ENCODE assay signal across 15 cellular contexts in genomic region chr17:29113334-29113733, GRCh38.
A peak's percentile ranks its signal among the peaks of the same experiment; 100 is the strongest.
DNase-seq lines count a peak whose midpoint lies in the region; ATAC-seq and TF ChIP-seq lines count a peak whose summit lies in the region.
"Had no signal": no experiment of that assay in that cellular context is flagged by ENCODE, and none has a peak within 500 bp of the region (broad histone marks: within the 10 kb centered on the region; RNA-seq: fewer than 3 reads in every experiment).

No MANE protein-coding gene starts in this region.

- 86% methylated on average over 6 of the region's 6 CpGs for WGBS in mesenchymal stem cell

- H3K9me3 Mint-ChIP-seq in mesothelial cell of epicardium, result no peaks in the 10 kb centered on the region
- H3K9me3 Mint-ChIP-seq: activated CD4-positive, alpha-beta memory T cell treated with anti-CD3 and anti-CD28 coated beads for 36 hours had no signal

- H2AFZ ChIP-seq in mesenchymal stem cell (ENCODE audit: low read depth, low read length), result no peak overlapping the region

- H3K4me3 ChIP-seq in BLaER1 treated with 17β-estradiol and CSF1 and Interleukin-3, amounts not matched to agents 10 nM and 100 nM, result peak overlapping the region; percentile 12 to 56 (median 48); a peak in 19 of 20 replicates
- H3K4me3 ChIP-seq in mesenchymal stem cell (ENCODE audit: insufficient read depth in 1 of 2, low read depth in 1 of 2, low read length in 2 of 2), result peak overlapping the region in 1 of 2 experiments; percentile 39
- H3K4me3 ChIP-seq: colonic mucosa, HAP-1, suprapubic skin had no signal

- DNase-seq in RWPE1 (ENCODE audit: low spot score) (no peak), mesenchymal stem cell (no peak), NCI-H2196 treated with DMSO at 0.1 percent for 48 hours (lab: John Stamatoyannopoulos, UW; ENCODE audit: unreplicated experiment) (no peak), mesothelial cell of epicardium (ENCODE audit: low spot score in 2 of 2, unreplicated experiment in 2 of 2) (no peak)
- DNase-seq: activated CD4-positive, alpha-beta memory T cell treated with anti-CD3 and anti-CD28 coated beads for 36 hours; colonic mucosa; EL; erythroblast; mammary epithelial cell; NCI-H226 had no signal

- POLR2A ChIA-PET in RWPE1 (lab: Yijun Ruan, JAX; ENCODE audit: low non-redundant PET), result no interaction called here

- H4K8ac ChIP-seq in mesenchymal stem cell (ENCODE audit: low read length), result no peak overlapping the region

- peak overlapping the region; percentile 90 to 99 (median 95) for H3K4me2 ChIP-seq in BLaER1 treated with 17β-estradiol and CSF1 and Interleukin-3, amounts not matched to agents 10 nM and 100 nM
- no peak overlapping the region for H3K4me2 ChIP-seq in mesenchymal stem cell (ENCODE audit: low read length, poor library complexity, severe bottlenecking)

- no peaks in the 10 kb centered on the region for H3K9me3 ChIP-seq in BLaER1 treated with 17β-estradiol and CSF1 and Interleukin-3, amounts not matched to agents 10 nM and 100 nM (replicated peaks in 1 of 11)
- H3K9me3 ChIP-seq in mesenchymal stem cell (ENCODE audit: control insufficient read depth, low read length), result no peaks in the 10 kb centered on the region
- H3K9me3 ChIP-seq: colonic mucosa, HAP-1, suprapubic skin had no signal

- peaks cover 1% of the 10 kb centered on the region for H3K79me1 ChIP-seq in mesenchymal stem cell (replicated peaks; ENCODE audit: low read length, poor library complexity, severe bottlenecking)

- H2AK5ac ChIP-seq in mesenchymal stem cell (ENCODE audit: low read length, severe bottlenecking), result peak overlapping the region; percentile 84

- peak overlapping the region; percentile 61 to 87 (median 79) for H3K9ac ChIP-seq in BLaER1 treated with 17β-estradiol and CSF1 and Interleukin-3, amounts not matched to agents 10 nM and 100 nM
- no peak overlapping the region for H3K9ac ChIP-seq in mesenchymal stem cell (ENCODE audit: low read length)

- no peaks in the 10 kb centered on the region for H3K27me3 Mint-ChIP-seq in mesothelial cell of epicardium (ENCODE audit: low read depth)
- H3K27me3 Mint-ChIP-seq: activated CD4-positive, alpha-beta memory T cell treated with anti-CD3 and anti-CD28 coated beads for 36 hours had no signal

- H3K27ac Mint-ChIP-seq in mesothelial cell of epicardium, result no peak overlapping the region
- H3K27ac Mint-ChIP-seq: activated CD4-positive, alpha-beta memory T cell treated with anti-CD3 and anti-CD28 coated beads for 36 hours had no signal

- no peak overlapping the region for H2BK12ac ChIP-seq in mesenchymal stem cell (ENCODE audit: low read length in 2 of 2)

- H3K14ac ChIP-seq in mesenchymal stem cell (ENCODE audit: low read length in 2 of 2), result no peak overlapping the region

- H4K20me1 ChIP-seq in BLaER1 treated with 17β-estradiol and CSF1 and Interleukin-3, amounts not matched to agents 10 nM and 100 nM, result peaks cover 0 to 61% (median 16%) of the 10 kb centered on the region in 11 experiments; a peak in 13 of 22 replicates

- H3K27me3 ChIP-seq in BLaER1 treated with 17β-estradiol and CSF1 and Interleukin-3, amounts not matched to agents 10 nM and 100 nM, result no peaks in the 10 kb centered on the region
- H3K27me3 ChIP-seq in mesenchymal stem cell (ENCODE audit: control insufficient read depth in 1 of 2, insufficient read depth in 1 of 2, low read length in 2 of 2), result no peaks in the 10 kb centered on the region
- H3K27me3 ChIP-seq: colonic mucosa, suprapubic skin had no signal

- H3K36me3 Mint-ChIP-seq in mesothelial cell of epicardium, result peaks cover 11% of the 10 kb centered on the region

- ATAC-seq in GM21825 (IDR thresholded peaks at IDR 0.05; ENCODE audit: unreplicated experiment), result no peak

- no peak overlapping the region for H4K91ac ChIP-seq in mesenchymal stem cell (ENCODE audit: low read length)

- no peak overlapping the region for H3K23ac ChIP-seq in mesenchymal stem cell (ENCODE audit: low read length in 2 of 2)

- CTCF ChIA-PET in RWPE1 (lab: Yijun Ruan, JAX), result interaction anchor here (0.6 to 2.3 kb wide), 6 partner anchors 11 to 194 kb away, joined by 3 to 36 read pairs (median 6); no protein-coding TSS in a partner anchor

- H3K27ac ChIP-seq in BLaER1 treated with 17β-estradiol and CSF1 and Interleukin-3, amounts not matched to agents 10 nM and 100 nM, result peak overlapping the region; percentile 37 to 96 (median 92); a peak in 21 of 22 replicates
- H3K27ac ChIP-seq in RWPE1 (peak overlapping the region; percentile 14; the same call in 1 of the 2 replicates), mesenchymal stem cell (ENCODE audit: low read length, poor library complexity, severe bottlenecking) (peak overlapping the region; percentile 41)
- H3K27ac ChIP-seq: colonic mucosa, suprapubic skin had no signal

- H3K4me1 Mint-ChIP-seq in mesothelial cell of epicardium, result no peaks in the 10 kb centered on the region

- H3K4me1 ChIP-seq in BLaER1 treated with 17β-estradiol and CSF1 and Interleukin-3, amounts not matched to agents 10 nM and 100 nM, result peaks cover 94 to 100% (median 100%) of the 10 kb centered on the region in 10 experiments
- H3K4me1 ChIP-seq in mesenchymal stem cell (ENCODE audit: control insufficient read depth, insufficient read depth, low read depth, low read length), result peaks cover 55% of the 10 kb centered on the region
- H3K4me1 ChIP-seq: colonic mucosa, HAP-1 had no signal

- H3K4me3 Mint-ChIP-seq in mesothelial cell of epicardium, result no peak overlapping the region
- H3K4me3 Mint-ChIP-seq: activated CD4-positive, alpha-beta memory T cell treated with anti-CD3 and anti-CD28 coated beads for 36 hours had no signal

- H3K18ac ChIP-seq in mesenchymal stem cell (ENCODE audit: low read depth in 1 of 2, low read length in 2 of 2), result no peak overlapping the region

- H2BK120ac ChIP-seq in mesenchymal stem cell (ENCODE audit: low read depth, low read length), result no peak overlapping the region

- no peak overlapping the region for H3K4ac ChIP-seq in mesenchymal stem cell (ENCODE audit: low read depth in 1 of 2, low read length in 2 of 2)

- TF ChIP-seq CTCF in GM12872 (IDR thresholded peaks at IDR 0.05; ENCODE audit: insufficient read depth, low read depth, low read length) (peak; percentile 33; the same call in 1 of the 3 replicates), RWPE1 (conservative IDR thresholded peaks at IDR 0.05; ENCODE audit: low read depth) (no peak), mesothelial cell of epicardium (IDR thresholded peaks at IDR 0.05; ENCODE audit: unreplicated experiment) (no peak)

- no peak overlapping the region for H2BK15ac ChIP-seq in mesenchymal stem cell (ENCODE audit: low read depth, poor library complexity, severe bottlenecking)

- peaks cover 45 to 63% (median 59%) of the 10 kb centered on the region in 11 experiments for H3K36me3 ChIP-seq in BLaER1 treated with 17β-estradiol and CSF1 and Interleukin-3, amounts not matched to agents 10 nM and 100 nM
- peaks cover 66 to 70% of the 10 kb centered on the region in 2 experiments for H3K36me3 ChIP-seq in mesenchymal stem cell (ENCODE audit: control insufficient read depth in 1 of 2, insufficient read depth in 2 of 2, low read depth in 1 of 2, low read length in 2 of 2)

- H2BK5ac ChIP-seq in mesenchymal stem cell (ENCODE audit: low read depth, low read length, poor library complexity, severe bottlenecking), result no peak overlapping the region

Comparison
In these comparisons a context has a peak if more than half of its experiments do, and no peak if none do; other contexts are left out.
1. H3K27ac ChIP-seq: peak in every context shown above with its lines; median percentile 92 in BLaER1 treated with 17β-estradiol and CSF1 and Interleukin-3, amounts not matched to agents 10 nM and 100 nM; 41 in mesenchymal stem cell; 14 in RWPE1.